11 cellular contexts compared by ENCODE assay signal in the genomic region with DNA sequence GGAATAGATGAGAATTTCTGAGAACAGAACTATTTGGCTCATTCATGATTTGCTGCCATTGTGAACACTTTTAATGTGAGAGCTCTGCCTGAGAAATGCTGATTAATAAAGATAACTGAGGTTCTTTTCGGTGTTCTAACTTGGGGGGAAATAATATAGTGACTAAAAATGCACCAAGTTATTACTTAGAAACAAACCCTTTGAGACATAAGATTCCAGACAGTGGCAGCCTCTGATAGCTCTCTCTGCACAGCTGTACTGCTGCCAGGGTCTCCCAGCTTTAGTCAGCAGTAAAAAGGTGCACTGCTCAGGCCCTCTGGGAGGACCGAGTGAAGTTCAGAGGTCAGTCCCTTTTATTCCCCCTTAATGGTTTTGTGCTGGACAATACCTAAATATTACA. TPM values are rescaled to one million over a fixed set of nuclear protein-coding genes. Genes with fewer than 3 reads are reported as not detected.
DNase-seq lines count a peak whose midpoint lies in the region; ATAC-seq and TF ChIP-seq lines count a peak whose summit lies in the region.
"Had no signal": no experiment of that assay in that cellular context is flagged by ENCODE, and none has a peak within 500 bp of the region (broad histone marks: within the 10 kb centered on the region; RNA-seq: fewer than 3 reads in every experiment).

No MANE protein-coding gene starts in this region.

- CTCF ChIA-PET in activated CD8-positive, alpha-beta memory T cell treated with anti-CD3 and anti-CD28 coated beads, Interleukin-2, amount 10 ng/mL, durations not matched to agents 7 days and 5 days (lab: Charles Lee), result interaction anchor here (0.8 to 2.4 kb wide), 9 partner anchors 9 to 652 kb away, joined by 3 to 8 read pairs (median 7); no protein-coding TSS in a partner anchor

- H3F3A ChIP-seq in neural progenitor cell (ENCODE audit: low read depth), result peaks cover 56% of the 10 kb centered on the region

- H3K9ac ChIP-seq in adipocyte (ENCODE audit: low read length), result no peak overlapping the region
- peak overlapping the region; percentile 80 for H3K9ac ChIP-seq in skeletal muscle satellite cell (ENCODE audit: low read depth, low read length)
- no peak overlapping the region for H3K9ac ChIP-seq in neural progenitor cell
- H3K9ac ChIP-seq: parathyroid adenoma had no signal

- H3K4me2 ChIP-seq in skeletal muscle satellite cell (ENCODE audit: low read length) (no peak overlapping the region), neural progenitor cell (no peak overlapping the region)

- H3K27ac ChIP-seq in neural progenitor cell, result no peak overlapping the region
- H3K27ac ChIP-seq: parathyroid adenoma had no signal

- TF ChIP-seq CTCF in GM10266 (IDR thresholded peaks at IDR 0.05; ENCODE audit: control insufficient read depth, insufficient read depth, low read depth, missing control alignments), result no peak
- no peak for TF ChIP-seq CTCF in neural progenitor cell (IDR thresholded peaks at IDR 0.05)

- ATAC-seq in activated CD8-positive, alpha-beta memory T cell treated with anti-CD3 and anti-CD28 coated beads, Interleukin-2, amount 10 ng/mL, durations not matched to agents 7 days and 5 days, result peak; percentile 29
- peak; percentile 27 for ATAC-seq in HG02759 (IDR thresholded peaks at IDR 0.05; ENCODE audit: unreplicated experiment)

- peaks cover 9% of the 10 kb centered on the region for H4K20me1 ChIP-seq in neural progenitor cell (ENCODE audit: low read depth)

- H3K4me1 ChIP-seq in adipocyte (ENCODE audit: control insufficient read depth, insufficient read depth, low read length), result peaks cover 40% of the 10 kb centered on the region
- peaks cover 55% of the 10 kb centered on the region for H3K4me1 ChIP-seq in skeletal muscle satellite cell (ENCODE audit: control insufficient read depth, insufficient read depth, low read length)
- peaks cover 64% of the 10 kb centered on the region for H3K4me1 ChIP-seq in neural progenitor cell

- H3K79me2 ChIP-seq in neural progenitor cell (ENCODE audit: low read depth), result no peaks in the 10 kb centered on the region
- H3K79me2 ChIP-seq: parathyroid adenoma had no signal

- H3K36me3 ChIP-seq in adipocyte (ENCODE audit: control insufficient read depth, insufficient read depth, low read length, severe bottlenecking) (no peaks in the 10 kb centered on the region), skeletal muscle satellite cell (ENCODE audit: insufficient read depth, low read length) (no peaks in the 10 kb centered on the region), neural progenitor cell (no peaks in the 10 kb centered on the region)

- H3K27me3 ChIP-seq in adipocyte (replicated peaks; ENCODE audit: control insufficient read depth, insufficient read depth, low read length) (no peaks in the 10 kb centered on the region), skeletal muscle satellite cell (ENCODE audit: control insufficient read depth, insufficient read depth, low read length) (no peaks in the 10 kb centered on the region), neural progenitor cell (peaks cover 7% of the 10 kb centered on the region)

- peak overlapping the region; percentile 76 for H3K27ac Mint-ChIP-seq in activated CD8-positive, alpha-beta memory T cell treated with anti-CD3 and anti-CD28 coated beads, Interleukin-2, amount 10 ng/mL, durations not matched to agents 7 days and 5 days
- no peak overlapping the region for H3K27ac Mint-ChIP-seq in neural progenitor cell

- no peak overlapping the region for H2AFZ ChIP-seq in neural progenitor cell (replicated peaks)
- H2AFZ ChIP-seq: parathyroid adenoma had no signal

- no peak for DNase-seq in activated CD8-positive, alpha-beta memory T cell treated with anti-CD3 and anti-CD28 coated beads, Interleukin-2, amount 10 ng/mL, durations not matched to agents 7 days and 5 days
- DNase-seq in activated CD8-positive, alpha-beta memory T cell treated with anti-CD3 and anti-CD28 coated beads, Interleukin-2, amount 50 U/mL, for 48 hours, result no peak
- DNase-seq in adipocyte (ENCODE audit: low read depth) (peak; percentile 31), GM10266 (ENCODE audit: extremely low spot score) (no peak), iPS-NIHi7 (ENCODE audit: extremely low spot score) (no peak), neural progenitor cell (ENCODE audit: low spot score) (no peak)
- DNase-seq: SW 1271 had no signal

- H3K9me3 Mint-ChIP-seq in activated CD8-positive, alpha-beta memory T cell treated with anti-CD3 and anti-CD28 coated beads, Interleukin-2, amount 10 ng/mL, durations not matched to agents 7 days and 5 days (ENCODE audit: low read depth), result no peaks in the 10 kb centered on the region
- no peaks in the 10 kb centered on the region for H3K9me3 Mint-ChIP-seq in neural progenitor cell

- H3K4me3 Mint-ChIP-seq in activated CD8-positive, alpha-beta memory T cell treated with anti-CD3 and anti-CD28 coated beads, Interleukin-2, amount 10 ng/mL, durations not matched to agents 7 days and 5 days, result peak overlapping the region; percentile 39
- H3K4me3 Mint-ChIP-seq in neural progenitor cell, result no peak overlapping the region

- peaks cover 39% of the 10 kb centered on the region for H3K4me1 Mint-ChIP-seq in activated CD8-positive, alpha-beta memory T cell treated with anti-CD3 and anti-CD28 coated beads, Interleukin-2, amount 10 ng/mL, durations not matched to agents 7 days and 5 days
- H3K4me1 Mint-ChIP-seq in neural progenitor cell, result peaks cover 40% of the 10 kb centered on the region

- peaks cover 27% of the 10 kb centered on the region for H3K36me3 Mint-ChIP-seq in activated CD8-positive, alpha-beta memory T cell treated with anti-CD3 and anti-CD28 coated beads, Interleukin-2, amount 10 ng/mL, durations not matched to agents 7 days and 5 days
- no peaks in the 10 kb centered on the region for H3K36me3 Mint-ChIP-seq in neural progenitor cell

- H3K9me3 ChIP-seq in adipocyte (ENCODE audit: control insufficient read depth, low read length) (no peaks in the 10 kb centered on the region), skeletal muscle satellite cell (replicated peaks; ENCODE audit: low read length) (no peaks in the 10 kb centered on the region), neural progenitor cell (ENCODE audit: low read depth) (no peaks in the 10 kb centered on the region)

- no peak overlapping the region for H3K4me3 ChIP-seq in adipocyte (ENCODE audit: low read length)
- no peak overlapping the region for H3K4me3 ChIP-seq in skeletal muscle satellite cell (ENCODE audit: low read length)
- no peak overlapping the region for H3K4me3 ChIP-seq in neural progenitor cell
- H3K4me3 ChIP-seq: coronary artery had no signal

- peaks cover 2% of the 10 kb centered on the region for H3K27me3 Mint-ChIP-seq in activated CD8-positive, alpha-beta memory T cell treated with anti-CD3 and anti-CD28 coated beads, Interleukin-2, amount 10 ng/mL, durations not matched to agents 7 days and 5 days
- H3K27me3 Mint-ChIP-seq in neural progenitor cell (ENCODE audit: insufficient read depth, low read depth), result peaks cover 9% of the 10 kb centered on the region

RNA-seq across cellular contexts. Expression of gene PRDM1, which starts 2.5 kb away (rescaled TPM):
- total RNA-seq in activated CD8-positive, alpha-beta memory T cell treated with anti-CD3 and anti-CD28 coated beads, Interleukin-2, amount 10 ng/mL, durations not matched to agents 7 days and 5 days, result 100 to 1,000 TPM in 1 of 2 experiments, 10 to 100 TPM in 1; 97.1 to 132 TPM
- 0.44 and 2.5 TPM in 2 replicates for total RNA-seq in skeletal muscle satellite cell (2012; rRNA removed)
- 0.37 and 0.43 TPM in 2 replicates for total RNA-seq in neural progenitor cell (ENCODE audit: low replicate concordance)

Comparison
In these comparisons a context has a peak if more than half of its experiments do, and no peak if none do; other contexts are left out.
1. RNA of gene PRDM1, which starts 2.5 kb away (total RNA-seq): 97.1 to 132 TPM in activated CD8-positive, alpha-beta memory T cell treated with anti-CD3 and anti-CD28 coated beads, Interleukin-2, amount 10 ng/mL, durations not matched to agents 7 days and 5 days; 0.37 to 0.43 TPM in neural progenitor cell; every median in the first group is over 10 times any median in the second.